In genomic region chr2:84865181-84865783, GRCh38 we compare ENCODE assay signal across 9 cellular contexts. TPM values are rescaled to one million over a fixed set of nuclear protein-coding genes. Genes with fewer than 3 reads are reported as not detected.
DNase-seq lines count a peak whose midpoint lies in the region; ATAC-seq and TF ChIP-seq lines count a peak whose summit lies in the region.
"Had no signal": no experiment of that assay in that cellular context is flagged by ENCODE, and none has a peak within 500 bp of the region (broad histone marks: within the 10 kb centered on the region; RNA-seq: fewer than 3 reads in every experiment).

No MANE protein-coding gene starts in this region.

- H3K14ac ChIP-seq in neuronal stem cell (ENCODE audit: low read length): no peak overlapping the region

- H3K79me1 ChIP-seq in neuronal stem cell (ENCODE audit: low read depth, low read length): no peaks in the 10 kb centered on the region

- no peak overlapping the region for H3K4me3 ChIP-seq in AG10803 (ENCODE audit: low read length)
- H3K4me3 ChIP-seq in left lung: no peak overlapping the region
- H3K4me3 ChIP-seq in neuronal stem cell (ENCODE audit: low read length in 2 of 2): no peak overlapping the region

- DNase-seq in AG10803 (ENCODE audit: low read depth): peak; percentile 57
- peak; percentile 61 for DNase-seq in GM10248 (ENCODE audit: extremely low spot score)
- peak in 1 of 34 experiments; percentile 13 for DNase-seq in T-cell
- no peak for DNase-seq in left lung
- no peak for DNase-seq in islet precursor cell
- no peak for DNase-seq in mesenteric fat pad (ENCODE audit: low spot score)
- no peak for DNase-seq in neuronal stem cell (ENCODE audit: low spot score)

- WGBS in neuronal stem cell (ENCODE audit: extremely low coverage in 2 of 2, insufficient read length in 2 of 2, insufficient replicate concordance in 1 of 2), 2 donors: no CpG with 5 or more reads among the region's 6 CpGs

- H2AFZ ChIP-seq in neuronal stem cell (ENCODE audit: low read length): no peak overlapping the region

- intact Hi-C loops in left lung (cut with DNase I): loop anchor here in 1 of 2 donors (5.0 kb wide), 1 partner anchor 368 kb away; no protein-coding TSS in a partner anchor

- H3K9me3 Mint-ChIP-seq in T-cell: no peaks in the 10 kb centered on the region

- no peak overlapping the region for H2AK5ac ChIP-seq in neuronal stem cell (ENCODE audit: low read depth, low read length)

- peaks cover 88 to 92% (median 90%) of the 10 kb centered on the region in 3 donors for H3K4me1 Mint-ChIP-seq in T-cell

- H3K4me1 ChIP-seq in left lung (no peaks in the 10 kb centered on the region), neuronal stem cell (ENCODE audit: control insufficient read depth in 2 of 2, insufficient read depth in 1 of 2, low read depth in 1 of 2, low read length in 2 of 2) (no peaks in the 10 kb centered on the region)

- H4K8ac ChIP-seq in neuronal stem cell (ENCODE audit: low read depth, low read length): no peak overlapping the region

- H2BK15ac ChIP-seq in neuronal stem cell (ENCODE audit: low read length): no peak overlapping the region

- H3K27ac Mint-ChIP-seq in T-cell: peak overlapping the region; percentile 97 to 98

- H3K27ac ChIP-seq in left lung (no peak overlapping the region), neuronal stem cell (replicated peaks; ENCODE audit: low read length) (no peak overlapping the region)
- H3K27ac ChIP-seq: epithelial cell of prostate had no signal

- peak overlapping the region in 2 of 3 donors; percentile 4 to 76 for H3K4me3 Mint-ChIP-seq in T-cell

- H4K91ac ChIP-seq in neuronal stem cell (ENCODE audit: low read depth, low read length, poor library complexity): no peak overlapping the region

- no peak overlapping the region for H3K18ac ChIP-seq in neuronal stem cell (ENCODE audit: low read length)

- no peaks in the 10 kb centered on the region for H3K27me3 ChIP-seq in left lung
- peaks cover 0 to 12% (median 0%) of the 10 kb centered on the region in 3 experiments for H3K27me3 ChIP-seq in neuronal stem cell (ENCODE audit: control insufficient read depth in 3 of 3, insufficient read depth in 3 of 3, low read depth in 1 of 3, low read length in 3 of 3)

- H3K4me2 ChIP-seq in neuronal stem cell (ENCODE audit: insufficient read depth, low read length, poor library complexity, severe bottlenecking): no peak overlapping the region

- H3K36me3 Mint-ChIP-seq in T-cell: peaks cover 25% of the 10 kb centered on the region

- no peak overlapping the region for H3K9ac ChIP-seq in neuronal stem cell (ENCODE audit: low read depth, low read length, poor library complexity)

- CTCF ChIA-PET in GM10248 (lab: Yijun Ruan, JAX): interaction anchor here (0.7 to 1.5 kb wide), 8 partner anchors 11 to 374 kb away, joined by 3 to 5 read pairs (median 3); partner anchors contain the start of gene TRABD2A
- CTCF ChIA-PET in T-cell (lab: Charles Lee): interaction anchor here (0.5 to 1.7 kb wide), 16 partner anchors 15 to 383 kb away, joined by 3 to 10 read pairs (median 4); partner anchors contain the start of gene TRABD2A (in 1 of the 2)

- no peaks in the 10 kb centered on the region for H3K9me3 ChIP-seq in left lung
- H3K9me3 ChIP-seq in neuronal stem cell (replicated peaks in 1 of 2; ENCODE audit: control insufficient read depth in 2 of 2, insufficient read depth in 1 of 2, low read depth in 1 of 2, low read length in 2 of 2): no peaks in the 10 kb centered on the region

- H3K27me3 Mint-ChIP-seq in T-cell: no peaks in the 10 kb centered on the region

- TF ChIP-seq CTCF in AG10803 (conservative IDR thresholded peaks at IDR 0.05; ENCODE audit: low read length) (peak; percentile 29), GM10248 (IDR thresholded peaks at IDR 0.05; ENCODE audit: control extremely low read depth, extremely low read depth, low read depth, missing control alignments) (peak; percentile 40), left lung (IDR thresholded peaks at IDR 0.05) (peak in 1 of 2 donors; percentile 29)

- no peaks in the 10 kb centered on the region for H3K36me3 ChIP-seq in left lung
- H3K36me3 ChIP-seq in neuronal stem cell (replicated peaks in 1 of 2; ENCODE audit: control insufficient read depth in 2 of 2, insufficient read depth in 2 of 2, low read length in 2 of 2): no peaks in the 10 kb centered on the region

- ATAC-seq in HG03378 (IDR thresholded peaks at IDR 0.05; ENCODE audit: unreplicated experiment): peak; percentile 78
- ATAC-seq in T-cell (replicated peaks in 1 of 4): peak; percentile 55 to 62 (median 61)
- ATAC-seq in left lung: peak; percentile 70

- no peak overlapping the region for H2BK120ac ChIP-seq in neuronal stem cell (ENCODE audit: low read depth, low read length)

- POLR2A ChIA-PET in GM10248 (lab: Yijun Ruan, JAX): no interaction called here
- POLR2A ChIA-PET in T-cell (lab: Charles Lee): no interaction called here

- H3K4ac ChIP-seq in neuronal stem cell (ENCODE audit: low read length): no peak overlapping the region

- H3K23ac ChIP-seq in neuronal stem cell (ENCODE audit: low read depth, low read length, poor library complexity): no peak overlapping the region

- H2BK12ac ChIP-seq in neuronal stem cell (ENCODE audit: low read length): no peak overlapping the region

- no peak overlapping the region for H2BK5ac ChIP-seq in neuronal stem cell (ENCODE audit: low read length)

RNA-seq across cellular contexts. Expression of gene TRABD2A, which starts 15.6 kb away (rescaled TPM):
- 100 to 1,000 TPM in 3 of 5 donors, 10 to 100 TPM in 2; 77.3 to 219 (median 106) TPM for total RNA-seq in T-cell
- total RNA-seq in left lung: 1 to 10 TPM; 3.0 to 6.3 TPM
- 6.3 TPM for total RNA-seq in mesenteric fat pad
- polyA plus RNA-seq in neuronal stem cell (2013, experiment 1 of 2): 11.7 TPM
- 11.8 TPM for polyA plus RNA-seq in neuronal stem cell (2013, experiment 2 of 2)

RNA-seq across cellular contexts. Expression of gene TMSB10, which starts 40.2 kb away (rescaled TPM):
- total RNA-seq in T-cell (1,000 to 10,000 TPM; 1,423 to 1,890 (median 1,689) TPM), left lung (1,000 to 10,000 TPM; 1,864 to 1,912 TPM), mesenteric fat pad (1,485 TPM)
- 1,798 TPM for polyA plus RNA-seq in neuronal stem cell (2013, experiment 1 of 2)
- polyA plus RNA-seq in neuronal stem cell (2013, experiment 2 of 2): 1,767 TPM

Comparison
In these comparisons a context has a peak if more than half of its experiments do, and no peak if none do; other contexts are left out.
1. DNase-seq: peak in AG10803 (single experiment) and GM10248 (single experiment); none in left lung (0 of 2), islet precursor cell (single experiment), mesenteric fat pad (single experiment) and neuronal stem cell (single experiment).
2. RNA of gene TRABD2A, which starts 15.6 kb away (total RNA-seq): 77.3 to 219 TPM in T-cell; 3.0 to 6.3 TPM in left lung and 6.3 TPM in mesenteric fat pad (single experiment); every median in the first group is over 10 times any median in the second.
3. Peak in every context shown above with its lines, with median percentiles within 50 percentile points of each other: ATAC-seq.